In the genomic region with DNA sequence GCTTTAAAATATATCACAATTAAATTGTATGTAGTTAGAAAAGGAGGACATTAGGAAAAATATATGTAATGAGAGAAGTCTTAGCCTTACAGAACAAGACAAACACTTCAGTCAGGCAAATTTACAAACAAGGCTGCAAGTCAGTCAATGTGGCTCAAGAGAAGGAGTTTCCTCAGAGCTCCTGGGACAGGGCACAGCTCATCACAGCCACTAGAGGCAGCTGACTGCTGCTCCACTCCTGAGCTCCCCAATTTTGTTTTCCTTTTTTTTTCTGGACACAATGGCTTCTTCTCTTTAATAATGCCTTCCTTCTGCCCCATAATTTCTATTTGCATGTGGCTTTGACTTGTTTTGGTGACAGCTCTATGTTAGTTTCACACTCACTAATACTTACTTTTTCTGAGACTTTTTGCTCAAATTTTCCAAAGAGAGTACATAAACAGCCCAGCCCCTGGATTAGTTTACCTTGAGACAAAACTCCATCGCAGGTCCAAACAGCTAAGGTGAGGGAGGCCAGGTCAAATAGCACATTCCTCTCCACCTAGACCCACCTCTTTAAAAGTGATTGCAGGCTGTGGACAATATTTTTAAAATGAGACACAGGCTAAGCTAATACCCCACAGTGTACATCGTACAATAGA, we compare ENCODE assay signal across 1 cellular context.
TF ChIP-seq lines count a peak whose summit lies in the region.

No MANE protein-coding gene starts in this region.

TF ChIP-seq in GM23338, 12 proteins besides CTCF, POLR2A, EP300 and RAD21 (continued from another document):
- TF ChIP-seq, protein P1, sequence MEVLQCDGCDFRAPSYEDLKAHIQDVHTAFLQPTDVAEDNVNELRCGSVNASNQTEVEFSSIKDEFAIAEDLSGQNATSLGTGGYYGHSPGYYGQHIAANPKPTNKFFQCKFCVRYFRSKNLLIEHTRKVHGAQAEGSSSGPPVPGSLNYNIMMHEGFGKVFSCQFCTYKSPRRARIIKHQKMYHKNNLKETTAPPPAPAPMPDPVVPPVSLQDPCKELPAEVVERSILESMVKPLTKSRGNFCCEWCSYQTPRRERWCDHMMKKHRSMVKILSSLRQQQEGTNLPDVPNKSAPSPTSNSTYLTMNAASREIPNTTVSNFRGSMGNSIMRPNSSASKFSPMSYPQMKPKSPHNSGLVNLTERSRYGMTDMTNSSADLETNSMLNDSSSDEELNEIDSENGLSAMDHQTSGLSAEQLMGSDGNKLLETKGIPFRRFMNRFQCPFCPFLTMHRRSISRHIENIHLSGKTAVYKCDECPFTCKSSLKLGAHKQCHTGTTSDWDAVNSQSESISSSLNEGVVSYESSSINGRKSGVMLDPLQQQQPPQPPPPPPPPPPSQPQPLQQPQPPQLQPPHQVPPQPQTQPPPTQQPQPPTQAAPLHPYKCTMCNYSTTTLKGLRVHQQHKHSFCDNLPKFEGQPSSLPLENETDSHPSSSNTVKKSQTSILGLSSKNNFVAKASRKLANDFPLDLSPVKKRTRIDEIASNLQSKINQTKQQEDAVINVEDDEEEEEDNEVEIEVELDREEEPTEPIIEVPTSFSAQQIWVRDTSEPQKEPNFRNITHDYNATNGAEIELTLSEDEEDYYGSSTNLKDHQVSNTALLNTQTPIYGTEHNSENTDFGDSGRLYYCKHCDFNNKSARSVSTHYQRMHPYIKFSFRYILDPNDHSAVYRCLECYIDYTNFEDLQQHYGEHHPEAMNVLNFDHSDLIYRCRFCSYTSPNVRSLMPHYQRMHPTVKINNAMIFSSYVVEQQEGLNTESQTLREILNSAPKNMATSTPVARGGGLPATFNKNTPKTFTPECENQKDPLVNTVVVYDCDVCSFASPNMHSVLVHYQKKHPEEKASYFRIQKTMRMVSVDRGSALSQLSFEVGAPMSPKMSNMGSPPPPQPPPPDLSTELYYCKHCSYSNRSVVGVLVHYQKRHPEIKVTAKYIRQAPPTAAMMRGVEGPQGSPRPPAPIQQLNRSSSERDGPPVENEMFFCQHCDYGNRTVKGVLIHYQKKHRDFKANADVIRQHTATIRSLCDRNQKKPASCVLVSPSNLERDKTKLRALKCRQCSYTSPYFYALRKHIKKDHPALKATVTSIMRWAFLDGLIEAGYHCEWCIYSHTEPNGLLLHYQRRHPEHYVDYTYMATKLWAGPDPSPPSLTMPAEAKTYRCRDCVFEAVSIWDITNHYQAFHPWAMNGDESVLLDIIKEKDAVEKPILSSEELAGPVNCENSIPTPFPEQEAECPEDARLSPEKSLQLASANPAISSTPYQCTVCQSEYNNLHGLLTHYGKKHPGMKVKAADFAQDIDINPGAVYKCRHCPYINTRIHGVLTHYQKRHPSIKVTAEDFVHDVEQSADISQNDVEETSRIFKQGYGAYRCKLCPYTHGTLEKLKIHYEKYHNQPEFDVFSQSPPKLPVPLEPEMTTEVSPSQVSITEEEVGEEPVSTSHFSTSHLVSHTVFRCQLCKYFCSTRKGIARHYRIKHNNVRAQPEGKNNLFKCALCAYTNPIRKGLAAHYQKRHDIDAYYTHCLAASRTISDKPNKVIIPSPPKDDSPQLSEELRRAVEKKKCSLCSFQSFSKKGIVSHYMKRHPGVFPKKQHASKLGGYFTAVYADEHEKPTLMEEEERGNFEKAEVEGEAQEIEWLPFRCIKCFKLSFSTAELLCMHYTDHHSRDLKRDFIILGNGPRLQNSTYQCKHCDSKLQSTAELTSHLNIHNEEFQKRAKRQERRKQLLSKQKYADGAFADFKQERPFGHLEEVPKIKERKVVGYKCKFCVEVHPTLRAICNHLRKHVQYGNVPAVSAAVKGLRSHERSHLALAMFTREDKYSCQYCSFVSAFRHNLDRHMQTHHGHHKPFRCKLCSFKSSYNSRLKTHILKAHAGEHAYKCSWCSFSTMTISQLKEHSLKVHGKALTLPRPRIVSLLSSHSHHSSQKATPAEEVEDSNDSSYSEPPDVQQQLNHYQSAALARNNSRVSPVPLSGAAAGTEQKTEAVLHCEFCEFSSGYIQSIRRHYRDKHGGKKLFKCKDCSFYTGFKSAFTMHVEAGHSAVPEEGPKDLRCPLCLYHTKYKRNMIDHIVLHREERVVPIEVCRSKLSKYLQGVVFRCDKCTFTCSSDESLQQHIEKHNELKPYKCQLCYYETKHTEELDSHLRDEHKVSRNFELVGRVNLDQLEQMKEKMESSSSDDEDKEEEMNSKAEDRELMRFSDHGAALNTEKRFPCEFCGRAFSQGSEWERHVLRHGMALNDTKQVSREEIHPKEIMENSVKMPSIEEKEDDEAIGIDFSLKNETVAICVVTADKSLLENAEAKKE (CRISPR knock-in tag; IDR thresholded peaks at IDR 0.05), result no peak
- TF ChIP-seq ZNF114 (CRISPR knock-in tag; IDR thresholded peaks at IDR 0.05) (no peak), JUNB (IDR thresholded peaks at IDR 0.05; ENCODE audit: unreplicated experiment) (no peak), EZH2phosphoT487 (IDR thresholded peaks at IDR 0.05; ENCODE audit: unreplicated experiment) (no peak), ZNF331 (CRISPR knock-in tag; IDR thresholded peaks at IDR 0.05; ENCODE audit: low read depth) (no peak), REST (IDR thresholded peaks at IDR 0.05; ENCODE audit: unreplicated experiment) (no peak), NANOG (IDR thresholded peaks at IDR 0.05; ENCODE audit: borderline replicate concordance) (no peak), CREB1 (CRISPR knock-in tag; IDR thresholded peaks at IDR 0.05; ENCODE audit: low read depth) (no peak)
- TF ChIP-seq, protein P2, sequence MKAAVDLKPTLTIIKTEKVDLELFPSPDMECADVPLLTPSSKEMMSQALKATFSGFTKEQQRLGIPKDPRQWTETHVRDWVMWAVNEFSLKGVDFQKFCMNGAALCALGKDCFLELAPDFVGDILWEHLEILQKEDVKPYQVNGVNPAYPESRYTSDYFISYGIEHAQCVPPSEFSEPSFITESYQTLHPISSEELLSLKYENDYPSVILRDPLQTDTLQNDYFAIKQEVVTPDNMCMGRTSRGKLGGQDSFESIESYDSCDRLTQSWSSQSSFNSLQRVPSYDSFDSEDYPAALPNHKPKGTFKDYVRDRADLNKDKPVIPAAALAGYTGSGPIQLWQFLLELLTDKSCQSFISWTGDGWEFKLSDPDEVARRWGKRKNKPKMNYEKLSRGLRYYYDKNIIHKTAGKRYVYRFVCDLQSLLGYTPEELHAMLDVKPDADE (IDR thresholded peaks at IDR 0.05), result no peak
TF ChIP-seq in GM23338: peak in this region for 0.
